ENCODE assay signal across 9 cellular contexts in the genomic region with DNA sequence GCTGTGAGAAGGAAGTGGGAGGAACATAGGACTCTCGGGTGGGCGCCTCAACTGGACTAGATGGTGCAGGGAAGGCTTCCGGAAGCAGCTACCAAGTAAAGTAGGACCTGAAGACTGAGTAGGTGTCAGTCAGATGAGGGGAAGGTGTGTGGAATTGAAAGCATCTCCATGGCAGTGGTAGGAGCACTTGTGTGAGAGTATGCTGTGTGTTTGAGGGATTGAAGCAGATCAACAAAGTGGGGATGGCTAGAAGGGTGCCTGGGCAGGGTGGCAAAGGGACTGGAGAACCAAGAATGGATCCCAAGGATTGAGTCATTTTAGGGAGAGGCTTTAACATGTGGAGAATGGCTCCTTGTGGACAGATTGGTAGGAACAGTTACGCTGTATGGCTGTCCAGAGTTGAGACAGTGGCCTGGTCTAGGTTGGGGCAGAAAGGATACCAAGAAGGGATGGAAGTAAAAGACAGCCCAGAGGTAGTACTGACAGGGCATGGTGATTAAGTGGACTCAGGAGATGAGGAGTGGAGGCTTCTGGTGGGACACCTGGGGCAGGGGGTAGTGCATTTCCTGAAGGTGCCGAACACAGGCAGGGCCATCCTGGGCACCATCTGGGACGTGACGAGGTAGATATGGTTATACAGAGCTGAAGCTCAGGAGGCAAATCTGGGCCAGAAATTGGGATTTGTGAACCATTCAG. TPM values are rescaled to one million over a fixed set of nuclear protein-coding genes. Genes with fewer than 3 reads are reported as not detected.
DNase-seq lines count a peak whose midpoint lies in the region; ATAC-seq and TF ChIP-seq lines count a peak whose summit lies in the region.
"Had no signal": no experiment of that assay in that cellular context is flagged by ENCODE, and none has a peak within 500 bp of the region (broad histone marks: within the 10 kb centered on the region; RNA-seq: fewer than 3 reads in every experiment).

No MANE protein-coding gene starts in this region.

- H3K4ac ChIP-seq in mesenchymal stem cell (ENCODE audit: low read depth in 1 of 2, low read length in 2 of 2) = peak overlapping the region in 1 of 2 experiments; percentile 17

- H3K9me3 ChIP-seq in heart right ventricle (no peaks in the 10 kb centered on the region), mesenchymal stem cell (ENCODE audit: control insufficient read depth, low read length) (no peaks in the 10 kb centered on the region)

- H2AK5ac ChIP-seq in mesenchymal stem cell (ENCODE audit: low read length, severe bottlenecking) = no peak overlapping the region

- H3K9ac ChIP-seq in mesenchymal stem cell (ENCODE audit: low read length) = peak overlapping the region; percentile 98

- no peak overlapping the region for H2BK120ac ChIP-seq in mesenchymal stem cell (ENCODE audit: low read depth, low read length)

- peak overlapping the region; percentile 87 for H3K4me2 ChIP-seq in mesenchymal stem cell (ENCODE audit: low read length, poor library complexity, severe bottlenecking)

- H3K18ac ChIP-seq in mesenchymal stem cell (ENCODE audit: low read depth in 1 of 2, low read length in 2 of 2) = no peak overlapping the region

- no peak overlapping the region for H3K23ac ChIP-seq in mesenchymal stem cell (ENCODE audit: low read length in 2 of 2)

- H4K8ac ChIP-seq in mesenchymal stem cell (ENCODE audit: low read length) = peak overlapping the region; percentile 28

- H4K91ac ChIP-seq in mesenchymal stem cell (ENCODE audit: low read length) = no peak overlapping the region

- no peak for TF ChIP-seq CTCF in heart right ventricle (IDR thresholded peaks at IDR 0.05)
- TF ChIP-seq CTCF in astrocyte of the spinal cord (IDR thresholded peaks at IDR 0.05; ENCODE audit: low read depth, low read length) = no peak

- no peak overlapping the region for H2AFZ ChIP-seq in mesenchymal stem cell (ENCODE audit: low read depth, low read length)

- H3K4me1 ChIP-seq in heart right ventricle (peaks cover 13 to 77% (median 49%) of the 10 kb centered on the region in 9 donors), mesenchymal stem cell (ENCODE audit: control insufficient read depth, insufficient read depth, low read depth, low read length) (peaks cover 22% of the 10 kb centered on the region), urinary bladder (ENCODE audit: insufficient read depth) (peaks cover 3% of the 10 kb centered on the region)

- in situ Hi-C loops in astrocyte of the spinal cord (cut with HindIII; ENCODE audit: low sequenced_read_pairs) = no loop called here

- DNase-seq in heart right ventricle (no peak), left cardiac atrium (no peak), astrocyte of the spinal cord (ENCODE audit: low read depth, low spot score) (no peak), mesenchymal stem cell (no peak), NCI-H1092 (lab: John Stamatoyannopoulos, UW) (no peak)
- DNase-seq: NCI-H748 treated with DMSO at 0.1 percent for 48 hours had no signal

- no peaks in the 10 kb centered on the region for H3K27me3 ChIP-seq in heart right ventricle
- H3K27me3 ChIP-seq in mesenchymal stem cell (ENCODE audit: control insufficient read depth in 1 of 2, insufficient read depth in 1 of 2, low read length in 2 of 2) = no peaks in the 10 kb centered on the region

- no peak overlapping the region for H2BK15ac ChIP-seq in mesenchymal stem cell (ENCODE audit: low read depth, poor library complexity, severe bottlenecking)

- peaks cover 10% of the 10 kb centered on the region for H3K79me1 ChIP-seq in mesenchymal stem cell (replicated peaks; ENCODE audit: low read length, poor library complexity, severe bottlenecking)

- no peak overlapping the region for H2BK5ac ChIP-seq in mesenchymal stem cell (ENCODE audit: low read depth, low read length, poor library complexity, severe bottlenecking)

- no peak for ATAC-seq in heart right ventricle
- ATAC-seq in left cardiac atrium = no peak
- ATAC-seq in GM18517 (IDR thresholded peaks at IDR 0.05; ENCODE audit: unreplicated experiment) = no peak
- ATAC-seq in HG02938 (IDR thresholded peaks at IDR 0.05; ENCODE audit: unreplicated experiment) = no peak

- peak overlapping the region; percentile 46 to 93 (median 71) for H3K4me3 ChIP-seq in heart right ventricle
- H3K4me3 ChIP-seq in astrocyte of the spinal cord (ENCODE audit: low read depth, low read length) = peak overlapping the region; percentile 97
- peak overlapping the region in 1 of 2 experiments; percentile 98 for H3K4me3 ChIP-seq in mesenchymal stem cell (ENCODE audit: insufficient read depth in 1 of 2, low read depth in 1 of 2, low read length in 2 of 2)
- H3K4me3 ChIP-seq in urinary bladder (ENCODE audit: low read depth, low read length) = peak overlapping the region; percentile 53

- H3K27ac ChIP-seq in heart right ventricle (peak overlapping the region; percentile 5 to 96 (median 92)), mesenchymal stem cell (ENCODE audit: low read length, poor library complexity, severe bottlenecking) (no peak overlapping the region), urinary bladder (ENCODE audit: low read depth) (no peak overlapping the region)

- H3K36me3 ChIP-seq in heart right ventricle (peaks cover 0 to 30% (median 0%) of the 10 kb centered on the region in 9 donors), mesenchymal stem cell (ENCODE audit: control insufficient read depth in 1 of 2, insufficient read depth in 2 of 2, low read depth in 1 of 2, low read length in 2 of 2) (peaks cover 15 to 31% of the 10 kb centered on the region in 2 experiments), urinary bladder (ENCODE audit: insufficient read depth) (no peaks in the 10 kb centered on the region)

- no peak overlapping the region for H2BK12ac ChIP-seq in mesenchymal stem cell (ENCODE audit: low read length in 2 of 2)

- intact Hi-C loops in heart right ventricle (cut with DNase I) = loop anchor here in 7 of 10 donors (2.0 to 5.0 kb wide), 4 partner anchors 46 to 67 kb away; no protein-coding TSS in a partner anchor
- intact Hi-C loops in left cardiac atrium (cut with DNase I) = loop anchor here in 1 of 2 donors (5.0 kb wide), 1 partner anchor 66 kb away; no protein-coding TSS in a partner anchor

- H3K14ac ChIP-seq in mesenchymal stem cell (ENCODE audit: low read length in 2 of 2) = peak overlapping the region in 1 of 2 experiments; percentile 86

- WGBS in heart right ventricle, 2 donors = 47 to 55% methylated on average over 7 of the region's 7 CpGs
- WGBS in mesenchymal stem cell = 79% methylated on average over 7 of the region's 7 CpGs
- 80% methylated on average over 7 of the region's 7 CpGs for WGBS in urinary bladder

RNA-seq across cellular contexts. Expression of a gene that starts 1.5 kb away (rescaled TPM):
- 10 to 100 TPM; 30.2 to 98.0 (median 66.9) TPM for total RNA-seq in heart right ventricle
- 100 to 1,000 TPM in 1 of 2 donors, 10 to 100 TPM in 1; 83.5 to 147 TPM for polyA plus RNA-seq in heart right ventricle
- total RNA-seq in left cardiac atrium = 10 to 100 TPM; 52.9 to 70.4 TPM
- polyA plus RNA-seq in mesenchymal stem cell (2013, experiment 1 of 2) = 58.9 TPM
- 60.7 TPM for polyA plus RNA-seq in mesenchymal stem cell (2013, experiment 2 of 2)
- 5.7 TPM for total RNA-seq in urinary bladder
- 38.4 TPM for polyA plus RNA-seq in urinary bladder

RNA-seq across cellular contexts. Expression of a gene that starts 4.2 kb away (rescaled TPM):
- total RNA-seq in heart right ventricle (100 to 1,000 TPM in 1 of 10 donors, 10 to 100 TPM in 9; 25.1 to 108 (median 44.5) TPM), left cardiac atrium (100 to 1,000 TPM; 114 to 141 TPM), urinary bladder (32.9 TPM)
- polyA plus RNA-seq in heart right ventricle (100 to 1,000 TPM in 1 of 2 donors, 10 to 100 TPM in 1; 95.1 to 138 TPM), urinary bladder (63.8 TPM)
- 107 TPM for polyA plus RNA-seq in mesenchymal stem cell (2013, experiment 1 of 2)
- polyA plus RNA-seq in mesenchymal stem cell (2013, experiment 2 of 2) = 105 TPM

RNA-seq across cellular contexts. Expression of a gene that starts 42.7 kb away (rescaled TPM):
- total RNA-seq in heart right ventricle (100 to 1,000 TPM in 2 of 10 donors, 10 to 100 TPM in 8; 17.4 to 159 (median 33.2) TPM), left cardiac atrium (100 to 1,000 TPM; 169 to 195 TPM), urinary bladder (73.5 TPM)
- polyA plus RNA-seq in heart right ventricle (100 to 1,000 TPM in 1 of 2 donors, 10 to 100 TPM in 1; 54.1 to 231 TPM), urinary bladder (91.8 TPM)
- not detected for polyA plus RNA-seq in mesenchymal stem cell (2013, experiment 1 of 2)
- polyA plus RNA-seq in mesenchymal stem cell (2013, experiment 2 of 2) = 0.04 TPM

Comparison
In these comparisons a context has a peak if more than half of its experiments do, and no peak if none do; other contexts are left out.
1. H3K27ac ChIP-seq: peak in heart right ventricle (10 of 10); none in mesenchymal stem cell (single experiment) and urinary bladder (single experiment).